In genomic region chr13:26458196-26458734, GRCh38 we compare ENCODE assay signal across 23 cellular contexts.
A peak's percentile ranks its signal among the peaks of the same experiment; 100 is the strongest.
DNase-seq lines count a peak whose midpoint lies in the region; ATAC-seq and TF ChIP-seq lines count a peak whose summit lies in the region.
"Had no signal": no experiment of that assay in that cellular context is flagged by ENCODE, and none has a peak within 500 bp of the region (broad histone marks: within the 10 kb centered on the region; RNA-seq: fewer than 3 reads in every experiment).

No MANE protein-coding gene starts in this region.

- H3K9me3 ChIP-seq in left ventricle myocardium inferior (replicated peaks): no peaks in the 10 kb centered on the region
- no peaks in the 10 kb centered on the region for H3K9me3 ChIP-seq in right atrium auricular region
- H3K9me3 ChIP-seq in psoas muscle: no peaks in the 10 kb centered on the region
- H3K9me3 ChIP-seq: SJSA1 had no signal

- 19 to 42% (median 23%) methylated on average over 10 of the region's 10 CpGs for WGBS in psoas muscle, 3 donors

- peak in 2 of 4 donors; percentile 20 to 31 for ATAC-seq in psoas muscle
- ATAC-seq in GM18511 (IDR thresholded peaks at IDR 0.05; ENCODE audit: unreplicated experiment): no peak
- ATAC-seq: Right ventricle myocardium inferior had no signal

- intact Hi-C loops in left ventricle myocardium inferior (cut with micrococcal nuclease): no loop called here
- intact Hi-C loops in psoas muscle (cut with DNase I): no loop called here

- H3K4me1 ChIP-seq in left ventricle myocardium inferior (peaks cover 26% of the 10 kb centered on the region), right atrium auricular region (peaks cover 0 to 14% of the 10 kb centered on the region in 2 donors), psoas muscle (no peaks in the 10 kb centered on the region)
- H3K4me1 ChIP-seq: SJSA1 had no signal

- TF ChIP-seq CTCF in left ventricle myocardium inferior (IDR thresholded peaks at IDR 0.05; ENCODE audit: borderline replicate concordance) (no peak), right atrium auricular region (IDR thresholded peaks at IDR 0.05) (no peak), psoas muscle (IDR thresholded peaks at IDR 0.05) (no peak)

- H3K27me3 ChIP-seq in left ventricle myocardium inferior (ENCODE audit: low read depth) (peaks cover 21% of the 10 kb centered on the region), right atrium auricular region (no peaks in the 10 kb centered on the region), psoas muscle (ENCODE audit: insufficient read depth in 3 of 3, low read length in 2 of 3) (peaks cover 0 to 15% (median 1%) of the 10 kb centered on the region in 3 donors)
- H3K27me3 ChIP-seq: SJSA1 had no signal

- H3K4me3 ChIP-seq in left ventricle myocardium inferior (no peak overlapping the region), right atrium auricular region (no peak overlapping the region), psoas muscle (no peak overlapping the region)
- H3K4me3 ChIP-seq: SJSA1 had no signal

- H3K36me3 ChIP-seq in left ventricle myocardium inferior (no peaks in the 10 kb centered on the region), right atrium auricular region (no peaks in the 10 kb centered on the region), psoas muscle (ENCODE audit: insufficient read depth in 1 of 2, low read depth in 1 of 2) (no peaks in the 10 kb centered on the region)
- H3K36me3 ChIP-seq: SJSA1 had no signal

- DNase-seq in left ventricle myocardium inferior (no peak), right atrium auricular region (ENCODE audit: low spot score) (no peak), iPS-NIHi7 (ENCODE audit: extremely low spot score) (peak; percentile 2), psoas muscle (peak in 1 of 2 donors; percentile 48)
- no peak for DNase-seq in stimulated activated CD4-positive, alpha-beta T cell treated with anti-CD3 and anti-CD28 coated beads, Interleukin-4, amount 100 ng/mL, for 4 hours
- DNase-seq in stimulated activated CD4-positive, alpha-beta T cell treated with anti-CD3 and anti-CD28 coated beads, Interleukin-2, amount 100 ng/mL, for 48 hours: no peak
- DNase-seq: Calu3; DMS79 treated with DMSO at 0.1 percent for 48 hours; GF-D8; HCEC 1CT; Karpas-422; NCI-H1105 treated with DMSO at 0.1 percent for 48 hours; NCI-H146; NCI-H1930; NCI-H2107; NCI-H446 treated with DMSO at 0.1 percent for 48 hours; NCI-H526; NCI-H82; NK-92 treated with Interleukin-12 subunit alpha and Interleukin-12 subunit beta, amount 100 ng/mL, for 24 hours; PC-3 had no signal

- H3K27ac ChIP-seq in left ventricle myocardium inferior (replicated peaks): peak overlapping the region; percentile 80
- H3K27ac ChIP-seq in right atrium auricular region: peak overlapping the region in 1 of 2 donors; percentile 55
- peak overlapping the region; percentile 4 for H3K27ac ChIP-seq in psoas muscle
- H3K27ac ChIP-seq: SJSA1 had no signal
